In the genomic region with DNA sequence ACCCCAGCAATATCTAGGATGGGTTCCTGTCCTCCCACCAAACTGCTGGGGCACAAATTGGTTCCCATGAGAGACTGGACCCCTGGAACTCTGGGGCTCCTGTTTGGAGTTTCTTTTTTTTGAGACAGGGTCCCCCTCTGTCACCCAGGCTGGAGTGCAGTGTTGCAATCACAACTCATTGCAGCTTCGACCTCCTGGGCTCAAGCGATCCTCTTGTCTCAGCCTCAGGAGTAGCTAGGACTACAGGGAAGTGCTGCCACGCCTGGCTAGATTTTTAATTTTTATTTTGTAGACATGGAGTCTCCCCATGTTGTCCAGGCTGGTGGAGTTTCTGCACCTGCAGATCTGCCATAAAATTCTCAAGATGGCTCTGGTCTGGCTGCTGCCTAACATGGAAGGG, we compare ENCODE assay signal across 37 cellular contexts. TPM values are rescaled to one million over a fixed set of nuclear protein-coding genes. Genes with fewer than 3 reads are reported as not detected.
DNase-seq lines count a peak whose midpoint lies in the region; ATAC-seq, FAIRE-seq and TF ChIP-seq lines count a peak whose summit lies in the region.
"Had no signal": no experiment of that assay in that cellular context is flagged by ENCODE, and none has a peak within 500 bp of the region (broad histone marks: within the 10 kb centered on the region; RNA-seq: fewer than 3 reads in every experiment).

No MANE protein-coding gene starts in this region.

- no peaks in the 10 kb centered on the region for H3K79me1 ChIP-seq in neuronal stem cell (ENCODE audit: low read depth, low read length)

- H3K27ac ChIP-seq in HepG2 (ENCODE audit: extremely low read length, insufficient read depth, low read length) (no peak overlapping the region), right lobe of liver (no peak overlapping the region), esophagus muscularis mucosa (replicated peaks in 1 of 4) (no peak overlapping the region), neuronal stem cell (replicated peaks; ENCODE audit: low read length) (no peak overlapping the region), brain microvascular endothelial cell (no peak overlapping the region)
- H3K27ac ChIP-seq: 22Rv1; A549; BLaER1; BLaER1 treated with 17β-estradiol and CSF1 and Interleukin-3, amounts not matched to agents 10 nM and 100 nM; C4-2B had no signal

- no peaks in the 10 kb centered on the region for H3K36me3 ChIP-seq in HepG2 (replicated peaks in 1 of 2; ENCODE audit: control insufficient read depth in 1 of 2, insufficient read depth in 2 of 2, low read length in 2 of 2)
- no peaks in the 10 kb centered on the region for H3K36me3 ChIP-seq in right lobe of liver
- H3K36me3 ChIP-seq in esophagus muscularis mucosa: no peaks in the 10 kb centered on the region
- no peaks in the 10 kb centered on the region for H3K36me3 ChIP-seq in neuronal stem cell (replicated peaks in 1 of 2; ENCODE audit: control insufficient read depth in 2 of 2, insufficient read depth in 2 of 2, low read length in 2 of 2)
- no peaks in the 10 kb centered on the region for H3K36me3 ChIP-seq in brain microvascular endothelial cell (replicated peaks)
- H3K36me3 ChIP-seq: BE2C; BLaER1; BLaER1 treated with 17β-estradiol and CSF1 and Interleukin-3, amounts not matched to agents 10 nM and 100 nM had no signal

- no peak overlapping the region for H2BK5ac ChIP-seq in neuronal stem cell (ENCODE audit: low read length)

- POLR2A ChIA-PET in HepG2 (lab: Yijun Ruan, JAX): no interaction called here

- H3K9ac ChIP-seq in HepG2 (ENCODE audit: insufficient read depth, low read depth, low read length) (no peak overlapping the region), neuronal stem cell (ENCODE audit: low read depth, low read length, poor library complexity) (no peak overlapping the region)
- H3K9ac ChIP-seq: BLaER1; BLaER1 treated with 17β-estradiol and CSF1 and Interleukin-3, amounts not matched to agents 10 nM and 100 nM had no signal

- H3K18ac ChIP-seq in neuronal stem cell (ENCODE audit: low read length): no peak overlapping the region

- no peak for DNase-seq in HepG2 (ENCODE audit: low spot score)
- DNase-seq in right lobe of liver: no peak
- DNase-seq in esophagus muscularis mucosa (ENCODE audit: extremely low spot score): peak; percentile 80
- DNase-seq in left lobe of liver (ENCODE audit: low spot score): peak; percentile 12
- no peak for DNase-seq in neuronal stem cell (ENCODE audit: low spot score)
- no peak for DNase-seq in stimulated activated effector memory CD8-positive, alpha-beta T cell treated with anti-CD3 and anti-CD28 coated beads, Interleukin-12 subunit alpha, Interleukin-12 subunit beta, amount 100 ng/mL, for 72 hours (ENCODE audit: low spot score in 2 of 2)
- DNase-seq in brain microvascular endothelial cell: no peak
- DNase-seq: 8988T; ACHN; AML-193; C1 segment of cervical spinal cord; Calu3; CD4-positive, alpha-beta memory T cell; CD4-positive, alpha-beta T cell; CD4-positive, CD25-positive, alpha-beta regulatory T cell; CD8-positive, alpha-beta memory T cell; CD8-positive, alpha-beta T cell; COR-L47; DMS 273 treated with DMSO at 0.1 percent for 48 hours; DMS153; DMS53; DMS79; DMS79 treated with DMSO at 0.1 percent for 48 hours; DND-41; EL had no signal

- H4K20me1 ChIP-seq in HepG2 (ENCODE audit: insufficient read depth, low read length): no peaks in the 10 kb centered on the region
- H4K20me1 ChIP-seq: BLaER1; BLaER1 treated with 17β-estradiol and CSF1 and Interleukin-3, amounts not matched to agents 10 nM and 100 nM had no signal

- no peak overlapping the region for H3K4ac ChIP-seq in neuronal stem cell (ENCODE audit: low read length)

- intact Hi-C loops in HepG2 (cut with micrococcal nuclease; ENCODE audit: unreplicated experiment): no loop called here
- intact Hi-C loops in right lobe of liver (cut with DNase I): no loop called here
- intact Hi-C loops in esophagus muscularis mucosa (cut with DNase I): no loop called here

- TF ChIP-seq CTCF in HepG2 (CRISPR knock-in tag; IDR thresholded peaks at IDR 0.05) (no peak), right lobe of liver (IDR thresholded peaks at IDR 0.05) (no peak), esophagus muscularis mucosa (IDR thresholded peaks at IDR 0.05) (no peak), brain microvascular endothelial cell (IDR thresholded peaks at IDR 0.05; ENCODE audit: low read depth, low read length, missing control alignments) (no peak)

- no peak overlapping the region for H4K8ac ChIP-seq in neuronal stem cell (ENCODE audit: low read depth, low read length)

- no peak overlapping the region for H3K27ac Mint-ChIP-seq in stimulated activated effector memory CD8-positive, alpha-beta T cell treated with anti-CD3 and anti-CD28 coated beads, Interleukin-12 subunit alpha, Interleukin-12 subunit beta, amount 100 ng/mL, for 72 hours
- H3K27ac Mint-ChIP-seq: B cell; CD14-positive monocyte; CD4-positive, alpha-beta memory T cell; CD4-positive, alpha-beta T cell; CD4-positive, CD25-positive, alpha-beta regulatory T cell; CD8-positive, alpha-beta memory T cell; CD8-positive, alpha-beta T cell had no signal

- H2BK12ac ChIP-seq in neuronal stem cell (ENCODE audit: low read length): no peak overlapping the region

- H3K23ac ChIP-seq in neuronal stem cell (ENCODE audit: low read depth, low read length, poor library complexity): no peak overlapping the region

- ATAC-seq in HepG2 (peak; percentile 55), right lobe of liver (no peak), left lobe of liver (no peak), HG02759 (IDR thresholded peaks at IDR 0.05; ENCODE audit: unreplicated experiment) (no peak)
- ATAC-seq in stimulated activated effector memory CD8-positive, alpha-beta T cell treated with anti-CD3 and anti-CD28 coated beads, Interleukin-12 subunit alpha, Interleukin-12 subunit beta, amount 100 ng/mL, for 72 hours: no peak
- ATAC-seq: A549; CD8-positive, alpha-beta T cell had no signal

- H3K4me1 ChIP-seq in HepG2 (ENCODE audit: insufficient read depth, low read length) (peaks cover 32% of the 10 kb centered on the region), right lobe of liver (no peaks in the 10 kb centered on the region), esophagus muscularis mucosa (no peaks in the 10 kb centered on the region), neuronal stem cell (ENCODE audit: control insufficient read depth in 2 of 2, insufficient read depth in 1 of 2, low read depth in 1 of 2, low read length in 2 of 2) (peaks cover 6 to 13% of the 10 kb centered on the region in 2 donors)
- H3K4me1 ChIP-seq: A549; BLaER1; BLaER1 treated with 17β-estradiol and CSF1 and Interleukin-3, amounts not matched to agents 10 nM and 100 nM had no signal

- H2BK120ac ChIP-seq in neuronal stem cell (ENCODE audit: low read depth, low read length): no peak overlapping the region

- no TSS peak for BruUV-seq in HepG2 (replicated peaks; lab: Mats Ljungman, UMichigan)

- H4K91ac ChIP-seq in neuronal stem cell (ENCODE audit: low read depth, low read length, poor library complexity): no peak overlapping the region

- no peak for FAIRE-seq in HepG2 (lab: Jason Lieb, UNC)
- FAIRE-seq: A204.1, A549, D721Med had no signal

- H3K4me3 ChIP-seq in HepG2 (replicated peaks in 1 of 3; ENCODE audit: insufficient read depth in 1 of 3, low read depth in 2 of 3, low read length in 3 of 3) (no peak overlapping the region), right lobe of liver (no peak overlapping the region), esophagus muscularis mucosa (no peak overlapping the region), neuronal stem cell (ENCODE audit: low read length in 2 of 2) (no peak overlapping the region), brain microvascular endothelial cell (ENCODE audit: low read depth, low read length) (no peak overlapping the region)
- H3K4me3 ChIP-seq: A549; BLaER1; BLaER1 treated with 17β-estradiol and CSF1 and Interleukin-3, amounts not matched to agents 10 nM and 100 nM had no signal

- no peak overlapping the region for H3K4me3 Mint-ChIP-seq in stimulated activated effector memory CD8-positive, alpha-beta T cell treated with anti-CD3 and anti-CD28 coated beads, Interleukin-12 subunit alpha, Interleukin-12 subunit beta, amount 100 ng/mL, for 72 hours
- H3K4me3 Mint-ChIP-seq: B cell; CD14-positive monocyte; CD4-positive, alpha-beta memory T cell; CD4-positive, alpha-beta T cell; CD4-positive, CD25-positive, alpha-beta regulatory T cell; CD8-positive, alpha-beta memory T cell; CD8-positive, alpha-beta T cell had no signal

- TF ChIP-seq RAD21 in HepG2 (CRISPR knock-in tag; IDR thresholded peaks at IDR 0.05): no peak

- no peak overlapping the region for H2AK5ac ChIP-seq in neuronal stem cell (ENCODE audit: low read depth, low read length)

- no peak overlapping the region for H3K14ac ChIP-seq in neuronal stem cell (ENCODE audit: low read length)

- no peaks in the 10 kb centered on the region for H3K4me1 Mint-ChIP-seq in stimulated activated effector memory CD8-positive, alpha-beta T cell treated with anti-CD3 and anti-CD28 coated beads, Interleukin-12 subunit alpha, Interleukin-12 subunit beta, amount 100 ng/mL, for 72 hours
- H3K4me1 Mint-ChIP-seq: B cell; CD14-positive monocyte; CD4-positive, alpha-beta memory T cell; CD8-positive, alpha-beta memory T cell had no signal

- H3K36me3 Mint-ChIP-seq in stimulated activated effector memory CD8-positive, alpha-beta T cell treated with anti-CD3 and anti-CD28 coated beads, Interleukin-12 subunit alpha, Interleukin-12 subunit beta, amount 100 ng/mL, for 72 hours: no peaks in the 10 kb centered on the region
- H3K36me3 Mint-ChIP-seq: CD14-positive monocyte had no signal

- in situ Hi-C loops in HepG2 (cut with HindIII; ENCODE audit: extremely low pct_ligation_motif_present, low pct_unique_long_range_greater_than_20kb): no loop called here
- in situ Hi-C loops in brain microvascular endothelial cell (cut with HindIII; ENCODE audit: low pct_ligation_motif_present, low sequenced_read_pairs): no loop called here

- H3K27me3 ChIP-seq in HepG2 (ENCODE audit: control insufficient read depth in 1 of 2, insufficient read depth in 2 of 2, low read length in 2 of 2) (peaks cover 2 to 15% of the 10 kb centered on the region in 2 experiments; a peak in 3 of 5 replicates), right lobe of liver (no peaks in the 10 kb centered on the region), esophagus muscularis mucosa (peaks cover 0 to 9% (median 0%) of the 10 kb centered on the region in 4 donors), neuronal stem cell (ENCODE audit: control insufficient read depth in 3 of 3, insufficient read depth in 3 of 3, low read depth in 1 of 3, low read length in 3 of 3) (no peaks in the 10 kb centered on the region), brain microvascular endothelial cell (replicated peaks) (no peaks in the 10 kb centered on the region)
- H3K27me3 ChIP-seq: BE2C; BLaER1; BLaER1 treated with 17β-estradiol and CSF1 and Interleukin-3, amounts not matched to agents 10 nM and 100 nM had no signal

- H2BK15ac ChIP-seq in neuronal stem cell (ENCODE audit: low read length): no peak overlapping the region

- CTCF ChIA-PET in HepG2 (lab: Yijun Ruan, JAX; ENCODE audit: low intra/inter-chr PET ratio, low total read pairs): no interaction called here

- H3K9me3 ChIP-seq in HepG2 (ENCODE audit: low read length) (peaks cover 4% of the 10 kb centered on the region; the same call in 1 of the 2 replicates), right lobe of liver (no peaks in the 10 kb centered on the region), esophagus muscularis mucosa (peaks cover 0 to 2% (median 0%) of the 10 kb centered on the region in 4 donors), neuronal stem cell (replicated peaks in 1 of 2; ENCODE audit: control insufficient read depth in 2 of 2, insufficient read depth in 1 of 2, low read depth in 1 of 2, low read length in 2 of 2) (peaks cover 7 to 11% of the 10 kb centered on the region in 2 donors)
- H3K9me3 ChIP-seq: BE2C, Caco-2 had no signal

- TF ChIP-seq POLR2A in HepG2 (IDR thresholded peaks at IDR 0.05; ENCODE audit: insufficient read depth in 1 of 2, low read depth in 2 of 2, low read length in 2 of 2): no peak
- TF ChIP-seq POLR2A in right lobe of liver (IDR thresholded peaks at IDR 0.05): no peak
- TF ChIP-seq POLR2A in esophagus muscularis mucosa (IDR thresholded peaks at IDR 0.05; ENCODE audit: low read depth): no peak

- H3K79me2 ChIP-seq in HepG2 (ENCODE audit: insufficient read depth, low read length): no peaks in the 10 kb centered on the region

- peak overlapping the region; percentile 43 for H3K4me2 ChIP-seq in HepG2 (ENCODE audit: low read depth, low read length)
- H3K4me2 ChIP-seq in neuronal stem cell (ENCODE audit: insufficient read depth, low read length, poor library complexity, severe bottlenecking): no peak overlapping the region
- H3K4me2 ChIP-seq: A549; BLaER1; BLaER1 treated with 17β-estradiol and CSF1 and Interleukin-3, amounts not matched to agents 10 nM and 100 nM had no signal

- WGBS in HepG2 (ENCODE audit: low lambda C conversion rate): 13% methylated on average over 3 of the region's 3 CpGs
- WGBS in right lobe of liver (ENCODE audit: insufficient coverage, low coverage, low lambda C conversion rate, missing lambda C conversion rate): 49% methylated on average over 3 of the region's 3 CpGs
- 89% methylated on average over 3 of the region's 3 CpGs for WGBS in esophagus muscularis mucosa
- no CpG with 5 or more reads among the region's 3 CpGs for WGBS in neuronal stem cell (ENCODE audit: extremely low coverage in 2 of 2, insufficient read length in 2 of 2, insufficient replicate concordance in 1 of 2), 2 donors

- peaks cover 3% of the 10 kb centered on the region for H3K9me3 Mint-ChIP-seq in stimulated activated effector memory CD8-positive, alpha-beta T cell treated with anti-CD3 and anti-CD28 coated beads, Interleukin-12 subunit alpha, Interleukin-12 subunit beta, amount 100 ng/mL, for 72 hours

- H2AFZ ChIP-seq in HepG2 (ENCODE audit: low read length) (no peak overlapping the region), neuronal stem cell (ENCODE audit: low read length) (peak overlapping the region; percentile 56)

- no peak for TF ChIP-seq EP300 in HepG2 (IDR thresholded peaks at IDR 0.05; ENCODE audit: low read depth in 2 of 2, low read length in 2 of 2)
- TF ChIP-seq EP300 in HepG2 (CRISPR knock-in tag; IDR thresholded peaks at IDR 0.05; ENCODE audit: borderline replicate concordance): no peak
- no peak for TF ChIP-seq EP300 in esophagus muscularis mucosa (IDR thresholded peaks at IDR 0.05)

RNA-seq across cellular contexts. Expression of a gene that starts 56.3 kb away (rescaled TPM):
- 149 and 169 TPM in 2 replicates for total RNA-seq in HepG2 (2016; rRNA removed; fragmentation: Illumina TruSeq; extraction: Trizol)
- total RNA-seq in HepG2 (2016; cell fraction: cytosol; rRNA removed; fragmentation: Illumina TruSeq; extraction: Trizol; ENCODE audit: low read depth): 102 and 109 TPM in 2 replicates
- 149 and 160 TPM in 2 replicates for total RNA-seq in HepG2 (2016; cell fraction: insoluble cytoplasmic fraction; rRNA removed; fragmentation: Illumina TruSeq; extraction: Trizol)
- total RNA-seq in HepG2 (2016; cell fraction: membrane; rRNA removed; fragmentation: Illumina TruSeq; extraction: Trizol): 211 and 234 TPM in 2 replicates
- total RNA-seq in HepG2 (2016; cell fraction: nucleus; rRNA removed; fragmentation: Illumina TruSeq; extraction: Trizol): 80.9 and 96.6 TPM in 2 replicates
- 68.3 and 82.3 TPM in 2 replicates for polyA plus RNA-seq in HepG2 (2011; rRNA removed)
- 30.2 and 39.5 TPM in 2 replicates for polyA plus RNA-seq in HepG2 (2011; cell fraction: cytosol; rRNA removed)
- 39.2 and 41.3 TPM in 2 replicates for polyA plus RNA-seq in HepG2 (2011; cell fraction: nucleus; rRNA removed)
- polyA plus RNA-seq in HepG2 (2012): 76.6 and 93.4 TPM in 2 replicates
- 116 and 129 TPM in 2 replicates for polyA plus RNA-seq in HepG2 (2016; cell fraction: cytosol; fragmentation: Illumina TruSeq; extraction: Trizol; ENCODE audit: low read depth)
- polyA plus RNA-seq in HepG2 (2016; cell fraction: insoluble cytoplasmic fraction; fragmentation: Illumina TruSeq; extraction: Trizol; ENCODE audit: low read depth): 172 and 183 TPM in 2 replicates
- polyA plus RNA-seq in HepG2 (2016; cell fraction: membrane; fragmentation: Illumina TruSeq; extraction: Trizol; ENCODE audit: low read depth): 185 and 200 TPM in 2 replicates
- 132 and 135 TPM in 2 replicates for polyA plus RNA-seq in HepG2 (2016; cell fraction: nucleus; fragmentation: Illumina TruSeq; extraction: Trizol; ENCODE audit: insufficient read depth, low read depth)
- 44.7 and 45.9 TPM in 2 replicates for polyA minus RNA-seq in HepG2 (2011; rRNA and poly(A)+ RNA removed; ENCODE audit: low replicate concordance)
- polyA minus RNA-seq in HepG2 (2011; cell fraction: cytosol; rRNA and poly(A)+ RNA removed): 31.4 and 39.7 TPM in 2 replicates
- polyA minus RNA-seq in HepG2 (2011; cell fraction: nucleus; rRNA and poly(A)+ RNA removed): 67.1 and 72.9 TPM in 2 replicates
- 10 to 100 TPM; 16.9 to 24.1 (median 20.2) TPM for total RNA-seq in right lobe of liver
- 10 to 100 TPM; 49.5 to 68.1 (median 56.5) TPM for total RNA-seq in esophagus muscularis mucosa
- 17.9 TPM for total RNA-seq in left lobe of liver
- 185 TPM for polyA plus RNA-seq in neuronal stem cell (2013, experiment 1 of 2)
- polyA plus RNA-seq in neuronal stem cell (2013, experiment 2 of 2): 195 TPM

Comparison
In these comparisons a context has a peak if more than half of its experiments do, and no peak if none do; other contexts are left out.
1. DNase-seq: peak in esophagus muscularis mucosa (single experiment) and left lobe of liver (single experiment); none in HepG2 (single experiment), right lobe of liver (0 of 3), neuronal stem cell (single experiment), stimulated activated effector memory CD8-positive, alpha-beta T cell treated with anti-CD3 and anti-CD28 coated beads, Interleukin-12 subunit alpha, Interleukin-12 subunit beta, amount 100 ng/mL, for 72 hours (0 of 2) and brain microvascular endothelial cell (single experiment).